In the genomic region with DNA sequence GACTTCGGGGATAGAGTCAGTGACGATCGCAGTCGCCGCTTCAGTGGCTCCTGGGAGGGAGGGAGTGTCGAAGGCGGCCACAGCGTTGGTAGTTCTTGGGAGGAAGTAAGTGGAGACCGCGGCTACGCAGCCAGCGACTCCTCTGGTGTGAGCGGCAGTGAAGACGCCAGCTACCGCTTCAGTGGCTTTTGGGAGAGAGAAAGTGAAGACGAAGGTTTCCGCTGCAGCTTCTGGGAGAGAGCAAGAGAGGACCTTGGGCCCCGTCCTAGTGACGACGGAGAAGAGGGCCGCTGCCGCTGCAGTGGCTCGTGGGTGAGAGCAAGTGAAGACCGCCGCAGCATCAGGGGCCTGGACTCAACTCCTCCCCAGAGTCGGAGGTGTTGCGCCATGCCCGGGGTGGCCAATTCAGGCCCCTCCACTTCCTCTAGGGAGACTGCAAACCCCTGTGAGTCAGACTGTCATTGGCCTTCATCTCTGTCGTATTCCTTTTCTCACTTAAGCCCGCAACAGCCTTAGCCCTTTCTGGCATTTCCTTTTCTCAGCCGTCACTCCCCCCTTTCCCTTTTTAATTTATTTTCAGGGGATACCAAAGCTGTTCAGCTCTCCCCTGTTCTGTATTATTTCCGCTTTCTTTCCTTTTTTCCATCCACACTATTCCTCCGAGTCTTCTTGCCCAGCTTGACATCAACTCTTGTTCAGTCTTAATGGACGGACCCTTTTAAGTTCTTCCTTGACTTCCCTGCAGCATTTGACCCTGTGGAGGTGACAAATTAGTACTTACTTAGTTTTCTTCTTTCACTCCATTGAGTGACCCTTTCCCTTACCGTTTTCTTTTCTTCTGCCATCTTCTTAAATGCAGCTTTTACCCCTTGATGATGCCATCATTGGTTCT, we compare ENCODE assay signal across 8 cellular contexts. TPM values are rescaled to one million over a fixed set of nuclear protein-coding genes. Genes with fewer than 3 reads are reported as not detected.
DNase-seq lines count a peak whose midpoint lies in the region; ATAC-seq, FAIRE-seq and TF ChIP-seq lines count a peak whose summit lies in the region.

No MANE protein-coding gene starts in this region.

- no peaks in the 10 kb centered on the region for H3K9me2 ChIP-seq in SU-DHL-6 (replicated peaks; ENCODE audit: insufficient read depth, low read length)

- H4K20me1 ChIP-seq in SU-DHL-6 (ENCODE audit: low read depth, low read length) = no peaks in the 10 kb centered on the region

- intact Hi-C loops in CD4-positive, alpha-beta T cell (cut with DNase I, micrococcal nuclease) = loop anchor here (1.0 to 5.0 kb wide), 4 partner anchors 54 to 292 kb away; partner anchors contain the start of gene RAB30 (in 1 of the 2)
- intact Hi-C loops in heart right ventricle (cut with DNase I) = loop anchor here in 8 of 10 donors (2.0 to 10.0 kb wide), 8 partner anchors 37 to 292 kb away; partner anchors contain the start of genes DDIAS (in 3 of the 8), PRCP (in 3 of the 8), RAB30 (in 2 of the 8) and PCF11 (in 1 of the 8)
- intact Hi-C loops in posterior vena cava (cut with DNase I) = loop anchor here in 1 of 2 donors (10.0 kb wide), 1 partner anchor 290 kb away; the partner anchor contains the start of genes DDIAS and PRCP

- peak overlapping the region; percentile 99 for H3K4me3 Mint-ChIP-seq in CD4-positive, alpha-beta T cell
- peak overlapping the region; percentile 99 for H3K4me3 Mint-ChIP-seq in activated naive CD8-positive, alpha-beta T cell treated with anti-CD3 and anti-CD28 coated beads, Interleukin-2, amount 50 U/mL, for 24 hours

- no peaks in the 10 kb centered on the region for H3K9me3 ChIP-seq in CD4-positive, alpha-beta T cell (ENCODE audit: control insufficient read depth, low read length)
- H3K9me3 ChIP-seq in SU-DHL-6 (ENCODE audit: insufficient read depth, low read length) (no peaks in the 10 kb centered on the region), heart right ventricle (no peaks in the 10 kb centered on the region)

- peak overlapping the region; percentile 94 for H2AFZ ChIP-seq in SU-DHL-6 (ENCODE audit: low read depth, low read length, severe bottlenecking)

- FAIRE-seq in urothelium cell line (lab: Jason Lieb, UNC) = no peak

- 0 out of 2 replicates have a peak, but pooled peaks cover 2% of the 10 kb centered on the region for H3F3A ChIP-seq in SU-DHL-6 (ENCODE audit: insufficient read depth)

- peaks cover 60% of the 10 kb centered on the region for H3K4me1 Mint-ChIP-seq in CD4-positive, alpha-beta T cell (ENCODE audit: low read depth)
- peaks cover 42% of the 10 kb centered on the region for H3K4me1 Mint-ChIP-seq in activated naive CD8-positive, alpha-beta T cell treated with anti-CD3 and anti-CD28 coated beads, Interleukin-2, amount 50 U/mL, for 24 hours

- CTCF ChIA-PET in CD4-positive, alpha-beta T cell (lab: Charles Lee) = interaction anchor here (0.8 to 1.2 kb wide), 3 partner anchors 109 to 293 kb away, joined by 3 read pairs; partner anchors contain the start of gene DDIAS

- peaks cover 19% of the 10 kb centered on the region for H3K79me2 ChIP-seq in SU-DHL-6 (ENCODE audit: insufficient read depth, low read length)

- H3K9me3 Mint-ChIP-seq in CD4-positive, alpha-beta T cell = no peaks in the 10 kb centered on the region
- H3K9me3 Mint-ChIP-seq in activated naive CD8-positive, alpha-beta T cell treated with anti-CD3 and anti-CD28 coated beads, Interleukin-2, amount 50 U/mL, for 24 hours = no peaks in the 10 kb centered on the region

- no peaks in the 10 kb centered on the region for H3K27me3 Mint-ChIP-seq in CD4-positive, alpha-beta T cell
- H3K27me3 Mint-ChIP-seq in activated naive CD8-positive, alpha-beta T cell treated with anti-CD3 and anti-CD28 coated beads, Interleukin-2, amount 50 U/mL, for 24 hours = no peaks in the 10 kb centered on the region

- peak overlapping the region; percentile 72 for H3K9ac ChIP-seq in SU-DHL-6 (ENCODE audit: low read length)

- H3K4me2 ChIP-seq in SU-DHL-6 (ENCODE audit: low read depth, low read length, poor library complexity, severe bottlenecking) = peak overlapping the region; percentile 75

- peaks cover 56% of the 10 kb centered on the region for H3K36me3 Mint-ChIP-seq in CD4-positive, alpha-beta T cell (ENCODE audit: low read depth)
- H3K36me3 Mint-ChIP-seq in activated naive CD8-positive, alpha-beta T cell treated with anti-CD3 and anti-CD28 coated beads, Interleukin-2, amount 50 U/mL, for 24 hours (ENCODE audit: low read depth) = peaks cover 22% of the 10 kb centered on the region

- peak; percentile 27 to 60 (median 46) for DNase-seq in CD4-positive, alpha-beta T cell
- peak; percentile 64 for DNase-seq in activated naive CD8-positive, alpha-beta T cell treated with anti-CD3 and anti-CD28 coated beads, Interleukin-2, amount 50 U/mL, for 24 hours
- DNase-seq in heart right ventricle (peak; percentile 39 to 61), posterior vena cava (ENCODE audit: low spot score) (peak; percentile 94), urothelium cell line (ENCODE audit: low spot score) (peak; percentile 65)

- 2 to 4% methylated on average over 35 of the region's 35 CpGs for WGBS in heart right ventricle, 2 donors

- H3K27ac Mint-ChIP-seq in CD4-positive, alpha-beta T cell = peak overlapping the region; percentile 99
- peak overlapping the region; percentile 97 for H3K27ac Mint-ChIP-seq in activated naive CD8-positive, alpha-beta T cell treated with anti-CD3 and anti-CD28 coated beads, Interleukin-2, amount 50 U/mL, for 24 hours

- H3K4me3 ChIP-seq in SU-DHL-6 (ENCODE audit: insufficient read depth, low read length, poor library complexity, severe bottlenecking) = peak overlapping the region; percentile 98
- H3K4me3 ChIP-seq in heart right ventricle = peak overlapping the region; percentile 63 to 90 (median 80)

- peaks cover 7 to 39% (median 30%) of the 10 kb centered on the region in 9 donors for H3K4me1 ChIP-seq in heart right ventricle

- peak; percentile 65 for ATAC-seq in CD4-positive, alpha-beta T cell (ENCODE audit: poor library complexity)
- ATAC-seq in GM19351 (IDR thresholded peaks at IDR 0.05; ENCODE audit: unreplicated experiment) (peak; percentile 56), HG03457 (IDR thresholded peaks at IDR 0.05; ENCODE audit: unreplicated experiment) (peak; percentile 51), heart right ventricle (peak; percentile 45 to 80 (median 70))
- peak; percentile 86 for ATAC-seq in activated naive CD8-positive, alpha-beta T cell treated with anti-CD3 and anti-CD28 coated beads, Interleukin-2, amount 50 U/mL, for 24 hours

- H3K27me3 ChIP-seq in CD4-positive, alpha-beta T cell (ENCODE audit: control insufficient read depth, insufficient read depth, low read length) = no peaks in the 10 kb centered on the region
- H3K27me3 ChIP-seq in SU-DHL-6 (ENCODE audit: low read length) (no peaks in the 10 kb centered on the region), heart right ventricle (no peaks in the 10 kb centered on the region)

- H3K27ac ChIP-seq in CD4-positive, alpha-beta T cell (ENCODE audit: low read depth, low read length) = peak overlapping the region; percentile 88
- no peak overlapping the region for H3K27ac ChIP-seq in SU-DHL-6 (ENCODE audit: low read depth, low read length)
- H3K27ac ChIP-seq in heart right ventricle = peak overlapping the region; percentile 14 to 96 (median 90)

- peaks cover 3% of the 10 kb centered on the region; the same call in 1 of the 2 replicates for H3K36me3 ChIP-seq in SU-DHL-6 (ENCODE audit: low read length)
- peaks cover 0 to 41% (median 23%) of the 10 kb centered on the region in 9 donors for H3K36me3 ChIP-seq in heart right ventricle

- POLR2A ChIA-PET in CD4-positive, alpha-beta T cell (lab: Charles Lee) = interaction anchor here (0.5 to 3.3 kb wide), 11 partner anchors 13 to 294 kb away, joined by 3 to 81 read pairs (median 4); partner anchors contain the start of genes DDIAS, PCF11 and PRCP

- no peak for TF ChIP-seq CTCF in CD4-positive, alpha-beta T cell (IDR thresholded peaks at IDR 0.05)
- TF ChIP-seq CTCF in SU-DHL-6 (IDR thresholded peaks at IDR 0.05; ENCODE audit: insufficient read depth, low read length, poor library complexity, severe bottlenecking) (no peak), heart right ventricle (IDR thresholded peaks at IDR 0.05) (no peak)

RNA-seq across cellular contexts. Expression of gene ANKRD42, which starts 1.0 kb away (rescaled TPM):
- 10 to 100 TPM in 1 of 2 experiments, 1 to 10 TPM in 1; 8.6 to 10.0 TPM for total RNA-seq in CD4-positive, alpha-beta T cell
- 10 to 100 TPM in 1 of 10 donors, 1 to 10 TPM in 9; 3.7 to 10.7 (median 6.4) TPM for total RNA-seq in heart right ventricle
- polyA plus RNA-seq in heart right ventricle = 1 to 10 TPM; 2.0 to 3.3 TPM
- 10 to 100 TPM in 1 of 2 donors, 1 to 10 TPM in 1; 9.5 to 11.5 TPM for total RNA-seq in posterior vena cava

RNA-seq across cellular contexts. Expression of gene PCF11, which starts 37.6 kb away (rescaled TPM):
- 100 to 1,000 TPM; 119 to 124 TPM for total RNA-seq in CD4-positive, alpha-beta T cell
- total RNA-seq in heart right ventricle (10 to 100 TPM; 22.2 to 38.4 (median 28.7) TPM), posterior vena cava (10 to 100 TPM; 45.0 to 46.1 TPM)
- polyA plus RNA-seq in heart right ventricle = 10 to 100 TPM; 14.7 to 29.3 TPM
